12 cellular contexts compared by ENCODE assay signal in genomic region chr3:189325454-189325853, GRCh38.
A peak's percentile ranks its signal among the peaks of the same experiment; 100 is the strongest.
DNase-seq lines count a peak whose midpoint lies in the region; ATAC-seq, FAIRE-seq and TF ChIP-seq lines count a peak whose summit lies in the region.
"Had no signal": no experiment of that assay in that cellular context is flagged by ENCODE, and none has a peak within 500 bp of the region (broad histone marks: within the 10 kb centered on the region; RNA-seq: fewer than 3 reads in every experiment).

No MANE protein-coding gene starts in this region.

- no TSS peak for BruUV-seq in PC-3 (replicated peaks; lab: Mats Ljungman, UMichigan)

- H3K9me2 ChIP-seq in PC-3 (replicated peaks; ENCODE audit: low read length): no peaks in the 10 kb centered on the region

- peaks cover 35% of the 10 kb centered on the region for H3K36me3 Mint-ChIP-seq in activated CD4-positive, alpha-beta T cell treated with anti-CD3 and anti-CD28 coated beads for 36 hours (ENCODE audit: low read depth)

- H3K9me3 Mint-ChIP-seq in activated CD4-positive, alpha-beta T cell treated with anti-CD3 and anti-CD28 coated beads for 36 hours (ENCODE audit: low read depth): peaks cover 7% of the 10 kb centered on the region

- H3K36me3 ChIP-seq in PC-3 (ENCODE audit: low read depth, low read length): no peaks in the 10 kb centered on the region
- H3K36me3 ChIP-seq: tibial artery had no signal

- CTCF ChIA-PET in activated CD4-positive, alpha-beta T cell treated with anti-CD3 and anti-CD28 coated beads for 36 hours (lab: Charles Lee): interaction anchor here (1.1 to 4.3 kb wide), 4 partner anchors 17 to 636 kb away, joined by 3 to 16 read pairs (median 6); no protein-coding TSS in a partner anchor
- CTCF ChIA-PET in PC-3 (lab: Charles Lee): interaction anchor here (1.0 to 1.4 kb wide), 2 partner anchors 20 to 53 kb away, joined by 3 to 11 read pairs; no protein-coding TSS in a partner anchor

- ATAC-seq in activated CD4-positive, alpha-beta T cell treated with anti-CD3 and anti-CD28 coated beads for 36 hours: no peak
- ATAC-seq in PC-3: no peak
- ATAC-seq: K562 had no signal

- H3K27me3 Mint-ChIP-seq in activated CD4-positive, alpha-beta T cell treated with anti-CD3 and anti-CD28 coated beads for 36 hours: no peaks in the 10 kb centered on the region

- H3K4me3 Mint-ChIP-seq in activated CD4-positive, alpha-beta T cell treated with anti-CD3 and anti-CD28 coated beads for 36 hours: no peak overlapping the region
- H3K4me3 Mint-ChIP-seq: HFFc6 had no signal

- H3K9ac ChIP-seq in PC-3 (ENCODE audit: low read length): peak overlapping the region; percentile 37

- no peaks in the 10 kb centered on the region for H3K79me2 ChIP-seq in PC-3 (ENCODE audit: low read length)

- intact Hi-C loops in activated CD4-positive, alpha-beta T cell treated with anti-CD3 and anti-CD28 coated beads for 36 hours (cut with DNase I, micrococcal nuclease): loop anchor here (2.0 to 10.0 kb wide), 5 partner anchors 49 to 1401 kb away; no protein-coding TSS in a partner anchor
- intact Hi-C loops in PC-3 (cut with micrococcal nuclease): loop anchor here (2.0 to 10.0 kb wide), 4 partner anchors 29 to 623 kb away; no protein-coding TSS in a partner anchor

- H4K20me1 ChIP-seq in PC-3 (ENCODE audit: low read length): no peaks in the 10 kb centered on the region

- POLR2A ChIA-PET in activated CD4-positive, alpha-beta T cell treated with anti-CD3 and anti-CD28 coated beads for 36 hours (lab: Charles Lee): interaction anchor here (0.7 to 1.4 kb wide), 2 partner anchors 18 to 775 kb away, joined by 3 to 9 read pairs; no protein-coding TSS in a partner anchor
- POLR2A ChIA-PET in PC-3 (lab: Charles Lee; ENCODE audit: unreplicated experiment): interaction anchor here (0.9 to 1.3 kb wide), 2 partner anchors 20 to 30 kb away, joined by 3 read pairs; no protein-coding TSS in a partner anchor

- no peaks in the 10 kb centered on the region for H3K9me3 ChIP-seq in PC-3 (ENCODE audit: low read length)
- H3K9me3 ChIP-seq: tibial artery had no signal

- no peaks in the 10 kb centered on the region for H3F3A ChIP-seq in PC-3 (ENCODE audit: low read length, unreplicated experiment)

- peak overlapping the region; percentile 96 for H3K27ac Mint-ChIP-seq in activated CD4-positive, alpha-beta T cell treated with anti-CD3 and anti-CD28 coated beads for 36 hours
- H3K27ac Mint-ChIP-seq: HFFc6 had no signal

- TF ChIP-seq CTCF in PC-3 (conservative IDR thresholded peaks at IDR 0.05; ENCODE audit: low read depth, low read length) (no peak), choroid plexus epithelial cell (conservative IDR thresholded peaks at IDR 0.05; ENCODE audit: low read depth, low read length) (no peak)

- no peak for FAIRE-seq in frontal cortex (lab: Jason Lieb, UNC)
- FAIRE-seq: K562 had no signal

- peaks cover 26% of the 10 kb centered on the region for H3K4me1 ChIP-seq in PC-3 (ENCODE audit: insufficient read depth, low read length)

- H2AFZ ChIP-seq in PC-3 (ENCODE audit: low read length): no peak overlapping the region

- H3K27ac ChIP-seq in PC-3 (ENCODE audit: low read length): peak overlapping the region; percentile 85

- H3K4me3 ChIP-seq in PC-3 (ENCODE audit: low read length): no peak overlapping the region
- no peak overlapping the region for H3K4me3 ChIP-seq in choroid plexus epithelial cell (ENCODE audit: low read depth, low read length)
- H3K4me3 ChIP-seq: K562, tibial artery had no signal

- no peak for DNase-seq in activated CD4-positive, alpha-beta T cell treated with anti-CD3 and anti-CD28 coated beads for 36 hours
- no peak for DNase-seq in activated CD4-positive, alpha-beta T cell treated with anti-CD3 and anti-CD28 coated beads for 4 hours
- DNase-seq in PC-3 (peak; percentile 14), choroid plexus epithelial cell (ENCODE audit: low read depth) (peak; percentile 10), renal cortical epithelial cell (ENCODE audit: low read depth) (peak; percentile 62), NCI-H187 treated with DMSO at 0.1 percent for 48 hours (lab: John Stamatoyannopoulos, UW) (no peak), frontal cortex (ENCODE audit: low spot score in 2 of 2) (no peak)
- DNase-seq in stimulated activated CD4-positive, alpha-beta T cell treated with anti-CD3 and anti-CD28 coated beads, Interleukin-15, amount 100 ng/mL, for 24 hours: no peak
- DNase-seq: caudate nucleus had no signal

- H3K4me2 ChIP-seq in PC-3 (ENCODE audit: low read length): peak overlapping the region; percentile 46

- no peaks in the 10 kb centered on the region for H3K27me3 ChIP-seq in PC-3 (ENCODE audit: low read length)
- H3K27me3 ChIP-seq: tibial artery had no signal

- H3K4me1 Mint-ChIP-seq in activated CD4-positive, alpha-beta T cell treated with anti-CD3 and anti-CD28 coated beads for 36 hours: peaks cover 73% of the 10 kb centered on the region

Comparison
In these comparisons a context has a peak if more than half of its experiments do, and no peak if none do; other contexts are left out.
1. DNase-seq: peak in PC-3 (single experiment), choroid plexus epithelial cell (single experiment) and renal cortical epithelial cell (single experiment); none in activated CD4-positive, alpha-beta T cell treated with anti-CD3 and anti-CD28 coated beads for 36 hours (single experiment), activated CD4-positive, alpha-beta T cell treated with anti-CD3 and anti-CD28 coated beads for 4 hours (0 of 2), NCI-H187 treated with DMSO at 0.1 percent for 48 hours (single experiment), stimulated activated CD4-positive, alpha-beta T cell treated with anti-CD3 and anti-CD28 coated beads, Interleukin-15, amount 100 ng/mL, for 24 hours (single experiment) and frontal cortex (0 of 2).